ENCODE assay signal across 8 cellular contexts in genomic region chr6:122491915-122492537, GRCh38. TPM values are rescaled to one million over a fixed set of nuclear protein-coding genes. Genes with fewer than 3 reads are reported as not detected.
DNase-seq lines count a peak whose midpoint lies in the region; ATAC-seq and TF ChIP-seq lines count a peak whose summit lies in the region.

No MANE protein-coding gene starts in this region.

- H3K9me3 ChIP-seq in WERI-Rb-1 (ENCODE audit: severe bottlenecking) = peaks cover 3% of the 10 kb centered on the region
- no peaks in the 10 kb centered on the region for H3K9me3 ChIP-seq in breast epithelium

- no peak for TF ChIP-seq POLR2A in breast epithelium (IDR thresholded peaks at IDR 0.05)

- TF ChIP-seq CTCF in WERI-Rb-1 (IDR thresholded peaks at IDR 0.05; ENCODE audit: low read depth, low read length) = peak; percentile 71
- peak; percentile 27 to 74 (median 64) for TF ChIP-seq CTCF in breast epithelium (IDR thresholded peaks at IDR 0.05)

- H3K4me3 ChIP-seq in WERI-Rb-1 (ENCODE audit: low read depth, low read length) (no peak overlapping the region), breast epithelium (no peak overlapping the region)

- ATAC-seq in GM19023 (IDR thresholded peaks at IDR 0.05; ENCODE audit: unreplicated experiment) = peak; percentile 95
- ATAC-seq in HG03135 (IDR thresholded peaks at IDR 0.05; ENCODE audit: unreplicated experiment) = peak; percentile 89

- intact Hi-C loops in breast epithelium (cut with DNase I; ENCODE audit: low total_unique reads) = no loop called here

- DNase-seq in Ammon's horn (ENCODE audit: low spot score) (peak; percentile 88), NCI-H2196 (lab: John Stamatoyannopoulos, UW; ENCODE audit: unreplicated experiment) (peak; percentile 64), WERI-Rb-1 (peak; percentile 86), breast epithelium (ENCODE audit: low spot score in 2 of 2) (peak; percentile 48 to 63), kidney glomerular epithelial cell (lab: John Stamatoyannopoulos, UW) (peak; percentile 76)
- peak; percentile 51 to 58 for DNase-seq in stimulated activated CD4-positive, alpha-beta T cell treated with anti-CD3 and anti-CD28 coated beads, Interleukin-2, amount 100 ng/mL, for 48 hours

- H3K27me3 ChIP-seq in WERI-Rb-1 (ENCODE audit: insufficient read depth, low read depth, severe bottlenecking) (no peaks in the 10 kb centered on the region), breast epithelium (no peaks in the 10 kb centered on the region)

- peak overlapping the region; percentile 23 for H3K27ac ChIP-seq in WERI-Rb-1
- no peak overlapping the region for H3K27ac ChIP-seq in breast epithelium

- no peaks in the 10 kb centered on the region for H3K4me1 ChIP-seq in breast epithelium

- H3K36me3 ChIP-seq in WERI-Rb-1 = no peaks in the 10 kb centered on the region
- H3K36me3 ChIP-seq in breast epithelium = no peaks in the 10 kb centered on the region

RNA-seq across cellular contexts. Expression of gene SERINC1, which starts 20.4 kb away (rescaled TPM):
- total RNA-seq in breast epithelium = 100 to 1,000 TPM; 198 to 375 (median 242) TPM
